7 cellular contexts compared by ENCODE assay signal in genomic region chr7:11272352-11272751, GRCh38.
"Had no signal": no experiment of that assay in that cellular context is flagged by ENCODE, and none has a peak within 500 bp of the region (broad histone marks: within the 10 kb centered on the region; RNA-seq: fewer than 3 reads in every experiment).

No MANE protein-coding gene starts in this region.

- H3K4me3 ChIP-seq: K562 had no signal

- H3K27ac ChIP-seq: HL-60, KMS-11 had no signal

- DNase-seq: IMR-90, KBM-7, KG1 had no signal

- H3K9ac ChIP-seq: KMS-11 had no signal

- H3K4me2 ChIP-seq: KMS-11 had no signal

- ATAC-seq: HepG2, K562 had no signal
